ENCODE assay signal across 1 cellular context in the genomic region with DNA sequence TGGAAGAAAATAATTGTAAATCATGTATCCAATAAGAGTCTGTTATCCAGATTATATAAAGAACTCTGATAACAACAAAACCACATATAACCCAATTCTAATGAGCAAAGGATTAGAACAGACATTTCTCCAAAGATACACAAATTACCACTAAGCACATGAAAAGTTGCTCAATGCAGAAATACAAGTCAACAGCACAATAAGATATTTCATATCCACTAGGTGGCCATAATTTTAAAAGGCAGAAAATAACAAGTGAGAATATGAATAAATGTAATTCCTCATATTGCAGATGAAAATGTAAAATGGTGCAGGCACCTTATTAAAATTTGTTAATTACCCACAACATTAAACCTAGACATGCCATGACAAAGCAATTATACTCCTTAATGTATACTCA.
TF ChIP-seq lines count a peak whose summit lies in the region.

No MANE protein-coding gene starts in this region.

TF ChIP-seq in WTC11, 78 proteins besides CTCF, POLR2A, EP300 and RAD21 (continued from another document):
- TF ChIP-seq, protein P1, sequence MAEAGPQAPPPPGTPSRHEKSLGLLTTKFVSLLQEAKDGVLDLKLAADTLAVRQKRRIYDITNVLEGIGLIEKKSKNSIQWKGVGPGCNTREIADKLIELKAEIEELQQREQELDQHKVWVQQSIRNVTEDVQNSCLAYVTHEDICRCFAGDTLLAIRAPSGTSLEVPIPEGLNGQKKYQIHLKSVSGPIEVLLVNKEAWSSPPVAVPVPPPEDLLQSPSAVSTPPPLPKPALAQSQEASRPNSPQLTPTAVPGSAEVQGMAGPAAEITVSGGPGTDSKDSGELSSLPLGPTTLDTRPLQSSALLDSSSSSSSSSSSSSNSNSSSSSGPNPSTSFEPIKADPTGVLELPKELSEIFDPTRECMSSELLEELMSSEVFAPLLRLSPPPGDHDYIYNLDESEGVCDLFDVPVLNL (CRISPR knock-in tag; IDR thresholded peaks at IDR 0.05; ENCODE audit: borderline replicate concordance, low read depth), result no peak
- TF ChIP-seq IRF2 (CRISPR knock-in tag; IDR thresholded peaks at IDR 0.05; ENCODE audit: borderline replicate concordance, low read depth), result no peak
- TF ChIP-seq SP1 (CRISPR knock-in tag; conservative IDR thresholded peaks at IDR 0.05), result no peak
- no peak for TF ChIP-seq ETV6 (CRISPR knock-in tag; IDR thresholded peaks at IDR 0.05)
- TF ChIP-seq CREM (CRISPR knock-in tag; IDR thresholded peaks at IDR 0.05), result no peak
- TF ChIP-seq ZNF263 (CRISPR knock-in tag; IDR thresholded peaks at IDR 0.05; ENCODE audit: low read depth), result no peak
- TF ChIP-seq, protein P2, sequence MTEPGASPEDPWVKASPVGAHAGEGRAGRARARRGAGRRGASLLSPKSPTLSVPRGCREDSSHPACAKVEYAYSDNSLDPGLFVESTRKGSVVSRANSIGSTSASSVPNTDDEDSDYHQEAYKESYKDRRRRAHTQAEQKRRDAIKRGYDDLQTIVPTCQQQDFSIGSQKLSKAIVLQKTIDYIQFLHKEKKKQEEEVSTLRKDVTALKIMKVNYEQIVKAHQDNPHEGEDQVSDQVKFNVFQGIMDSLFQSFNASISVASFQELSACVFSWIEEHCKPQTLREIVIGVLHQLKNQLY (CRISPR knock-in tag; IDR thresholded peaks at IDR 0.05), result no peak
- no peak for TF ChIP-seq ZNF532 (CRISPR knock-in tag; IDR thresholded peaks at IDR 0.05; ENCODE audit: borderline replicate concordance)
